ENCODE assay signal across 10 cellular contexts in the genomic region with DNA sequence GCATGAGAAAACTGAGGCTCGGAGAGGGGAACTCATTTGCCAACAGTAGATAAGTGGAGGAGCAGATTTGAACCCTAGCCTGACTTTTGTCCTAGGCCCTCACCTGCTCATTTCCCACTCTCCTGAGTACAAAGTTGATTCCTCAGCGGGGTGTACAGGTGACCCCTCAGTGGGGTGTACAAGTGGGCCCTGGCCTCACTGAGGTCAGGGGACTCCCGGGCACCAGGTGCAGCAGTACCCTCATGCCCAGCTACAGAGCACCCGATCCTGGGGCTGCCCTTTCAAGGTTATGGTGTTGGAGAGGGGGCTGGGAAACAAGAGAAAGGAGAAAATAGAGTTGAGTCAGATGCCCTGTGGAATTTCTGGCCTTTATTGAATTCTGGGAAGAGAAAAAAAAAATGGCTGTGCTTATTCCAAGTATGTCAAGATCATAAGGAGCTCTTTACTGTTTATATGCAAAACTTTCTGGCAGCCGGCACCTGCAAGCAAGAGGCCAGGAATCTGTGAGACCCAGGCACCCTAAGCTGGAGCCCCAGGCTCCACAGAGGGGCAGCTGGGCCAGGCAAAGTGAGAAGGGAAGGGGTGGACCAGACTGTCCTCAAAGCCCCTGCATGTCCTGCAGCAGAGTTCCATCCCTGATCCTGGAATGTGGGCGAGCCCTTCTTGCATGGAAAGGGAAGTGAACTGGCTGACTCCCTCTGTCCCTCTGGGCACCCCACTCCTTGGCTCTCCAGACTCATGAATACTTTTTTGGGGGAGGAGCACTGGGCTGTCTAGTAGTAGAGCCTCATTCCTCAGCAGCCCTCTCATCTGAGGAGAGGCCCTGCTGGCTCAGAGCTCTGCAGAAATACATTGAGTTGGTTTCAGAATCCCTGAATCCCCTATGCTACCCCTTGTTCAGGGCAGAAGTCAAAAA.
DNase-seq lines count a peak whose midpoint lies in the region; ATAC-seq lines count a peak whose summit lies in the region.
"Had no signal": no experiment of that assay in that cellular context is flagged by ENCODE, and none has a peak within 500 bp of the region (broad histone marks: within the 10 kb centered on the region; RNA-seq: fewer than 3 reads in every experiment).

No MANE protein-coding gene starts in this region.

- no peaks in the 10 kb centered on the region for H3K79me2 ChIP-seq in ACC112 (ENCODE audit: control insufficient read depth, insufficient read depth, low read length, unreplicated experiment)

- H3K4me3 ChIP-seq in ACC112 (ENCODE audit: low read depth, low read length) (peak overlapping the region; percentile 32; the same call in 1 of the 2 replicates), muscle layer of duodenum (ENCODE audit: low read depth in 1 of 2, low read length in 2 of 2) (no peak overlapping the region)
- H3K4me3 ChIP-seq: body of pancreas had no signal

- no peaks in the 10 kb centered on the region for H3K36me3 ChIP-seq in ACC112 (ENCODE audit: insufficient read depth, low read length)
- no peaks in the 10 kb centered on the region for H3K36me3 ChIP-seq in muscle layer of duodenum (ENCODE audit: control insufficient read depth in 1 of 2, insufficient read depth in 2 of 2, low read length in 2 of 2)

- H3K27me3 ChIP-seq in ACC112 (ENCODE audit: insufficient read depth, low read length): no peaks in the 10 kb centered on the region
- no peaks in the 10 kb centered on the region for H3K27me3 ChIP-seq in muscle layer of duodenum (ENCODE audit: low read depth, low read length)
- H3K27me3 ChIP-seq: body of pancreas had no signal

- no peaks in the 10 kb centered on the region for H3K9me3 ChIP-seq in muscle layer of duodenum (ENCODE audit: control insufficient read depth in 1 of 2, low read length in 2 of 2)
- H3K9me3 ChIP-seq: body of pancreas had no signal

- H2AFZ ChIP-seq in ACC112 (ENCODE audit: low read length, unreplicated experiment): peak overlapping the region; percentile 3

- ATAC-seq in GM19397 (IDR thresholded peaks at IDR 0.05; ENCODE audit: unreplicated experiment): no peak
- ATAC-seq in HG03175 (IDR thresholded peaks at IDR 0.05; ENCODE audit: unreplicated experiment): no peak
- ATAC-seq: body of pancreas had no signal

- H3K4me1 ChIP-seq in ACC112 (ENCODE audit: control insufficient read depth, insufficient read depth, low read length, unreplicated experiment) (peaks cover 83% of the 10 kb centered on the region), muscle layer of duodenum (ENCODE audit: control insufficient read depth in 1 of 2, insufficient read depth in 2 of 2, low read length in 2 of 2) (peaks cover 28 to 49% of the 10 kb centered on the region in 2 donors)

- H3K27ac ChIP-seq in ACC112 (ENCODE audit: low read depth, low read length): peak overlapping the region; percentile 61
- H3K27ac ChIP-seq in muscle layer of duodenum (ENCODE audit: low read length): peak overlapping the region; percentile 83

- DNase-seq in NCI-H226 (peak; percentile 80), epidermal melanocyte (ENCODE audit: insufficient read length, low spot score) (peak; percentile 24), GF-D8 (lab: John Stamatoyannopoulos, UW) (no peak), D341Med (ENCODE audit: low spot score) (no peak)
- DNase-seq: activated CD4-positive, CD25-positive, alpha-beta regulatory T cell treated with anti-CD3 and anti-CD28 coated beads, Interleukin-2, amount 50 U/mL, for 72 hours; body of pancreas had no signal

Comparison
In these comparisons a context has a peak if more than half of its experiments do, and no peak if none do; other contexts are left out.
1. DNase-seq: peak in NCI-H226 (single experiment) and epidermal melanocyte (single experiment); none in GF-D8 (single experiment) and D341Med (single experiment).